15 cellular contexts compared by ENCODE assay signal in genomic region chr7:93889261-93889660, GRCh38. TPM values are rescaled to one million over a fixed set of nuclear protein-coding genes. Genes with fewer than 3 reads are reported as not detected.
DNase-seq lines count a peak whose midpoint lies in the region; ATAC-seq and TF ChIP-seq lines count a peak whose summit lies in the region.
"Had no signal": no experiment of that assay in that cellular context is flagged by ENCODE, and none has a peak within 500 bp of the region (broad histone marks: within the 10 kb centered on the region; RNA-seq: fewer than 3 reads in every experiment).

No MANE protein-coding gene starts in this region.

- peaks cover 14% of the 10 kb centered on the region for H3K4me1 Mint-ChIP-seq in nephron progenitor cell

- no peaks in the 10 kb centered on the region for H3K36me3 Mint-ChIP-seq in nephron progenitor cell (ENCODE audit: low read depth)
- H3K36me3 Mint-ChIP-seq: activated naive CD4-positive, alpha-beta T cell treated with anti-CD3 and anti-CD28 coated beads, Interleukin-2, amount 50 U/mL, for 24 hours had no signal

- no peaks in the 10 kb centered on the region for H3K4me1 ChIP-seq in prostate gland (replicated peaks)

- TF ChIP-seq POLR2A in prostate gland (IDR thresholded peaks at IDR 0.05) = no peak

- peaks cover 76% of the 10 kb centered on the region for H3K27me3 Mint-ChIP-seq in nephron progenitor cell (ENCODE audit: low read depth, poor library complexity)

- TF ChIP-seq CTCF in epithelial cell of esophagus (IDR thresholded peaks at IDR 0.05; ENCODE audit: insufficient read depth, low read depth, low read length, missing control alignments) (no peak), nephron progenitor cell (IDR thresholded peaks at IDR 0.05) (no peak), prostate gland (IDR thresholded peaks at IDR 0.05) (no peak)

- 95% methylated on average over 3 of the region's 3 CpGs for WGBS in prostate gland

- no peak overlapping the region for H3K27ac ChIP-seq in prostate gland
- H3K27ac ChIP-seq: C4-2B had no signal

- H3K9me3 ChIP-seq in prostate gland = no peaks in the 10 kb centered on the region

- DNase-seq in COLO829 (ENCODE audit: low spot score) = peak; percentile 63
- peak; percentile 73 for DNase-seq in LHCN-M2 (ENCODE audit: low read depth)
- peak; percentile 81 for DNase-seq in epithelial cell of esophagus (ENCODE audit: low read depth)
- DNase-seq in nephron progenitor cell = no peak
- no peak for DNase-seq in D341Med (ENCODE audit: low spot score)
- no peak for DNase-seq in prostate gland (ENCODE audit: low spot score)
- DNase-seq in OCI-M1 (lab: John Stamatoyannopoulos, UW) = no peak
- DNase-seq: naive thymus-derived CD8-positive, alpha-beta T cell; NCI-H146; stimulated activated CD4-positive, alpha-beta T cell treated with anti-CD3 and anti-CD28 coated beads, Interleukin-1b, Interleukin-23, amount 100 ng/mL, for 48 hours had no signal

- H3K27me3 ChIP-seq in prostate gland (replicated peaks; ENCODE audit: insufficient read depth) = no peaks in the 10 kb centered on the region

- H3K4me3 Mint-ChIP-seq in nephron progenitor cell = peak overlapping the region; percentile 97

- ATAC-seq in HG03095 (IDR thresholded peaks at IDR 0.05; ENCODE audit: unreplicated experiment) = no peak
- ATAC-seq: naive thymus-derived CD8-positive, alpha-beta T cell had no signal

- no peaks in the 10 kb centered on the region for H3K9me3 Mint-ChIP-seq in nephron progenitor cell
- H3K9me3 Mint-ChIP-seq: activated naive CD4-positive, alpha-beta T cell treated with anti-CD3 and anti-CD28 coated beads, Interleukin-2, amount 50 U/mL, for 24 hours; stimulated activated naive B cell treated with anti-CD40 and anti-IgM and Interleukin-4, amounts not matched to agents 10 μg/mL and 1 μg/mL and 100 μg/mL, for 72 hours had no signal

- no peak overlapping the region for H3K27ac Mint-ChIP-seq in nephron progenitor cell
- H3K27ac Mint-ChIP-seq: activated naive CD4-positive, alpha-beta T cell treated with anti-CD3 and anti-CD28 coated beads, Interleukin-2, amount 50 U/mL, for 24 hours had no signal

- no peaks in the 10 kb centered on the region for H3K36me3 ChIP-seq in prostate gland

- intact Hi-C loops in prostate gland (cut with DNase I) = no loop called here

- H3K4me3 ChIP-seq in epithelial cell of esophagus (ENCODE audit: low read length) (no peak overlapping the region), prostate gland (no peak overlapping the region)

RNA-seq across cellular contexts. Expression of gene TFPI2, which starts 1.3 kb away (rescaled TPM):
- 208 and 253 TPM in 2 replicates for total RNA-seq in LHCN-M2 (2014; rRNA removed)
- 11.3 TPM for polyA plus RNA-seq in LHCN-M2 (2012)
- 10 to 100 TPM in 1 of 2 donors, 1 to 10 TPM in 1; 1.7 to 10.3 TPM for total RNA-seq in prostate gland
- total RNA-seq: naive thymus-derived CD8-positive, alpha-beta T cell had no signal
- polyA plus RNA-seq: naive thymus-derived CD8-positive, alpha-beta T cell had no signal

RNA-seq across cellular contexts. Expression of gene GNGT1, which starts 17.1 kb away (rescaled TPM):
- total RNA-seq in LHCN-M2 (2014; rRNA removed) (not detected in 2 replicates), prostate gland (not detected)
- not detected for polyA plus RNA-seq in LHCN-M2 (2012)
- total RNA-seq: HepG2; naive thymus-derived CD8-positive, alpha-beta T cell had no signal
- polyA plus RNA-seq: HepG2; naive thymus-derived CD8-positive, alpha-beta T cell had no signal

RNA-seq across cellular contexts. Expression of gene GNG11, which starts 32.3 kb away (rescaled TPM):
- total RNA-seq in LHCN-M2 (2014; rRNA removed) (90.1 and 92.7 TPM in 2 replicates), prostate gland (1 to 10 TPM; 6.1 to 8.9 TPM)
- 46.1 TPM for polyA plus RNA-seq in LHCN-M2 (2012)
- total RNA-seq: HepG2 had no signal
- polyA plus RNA-seq: HepG2; naive thymus-derived CD8-positive, alpha-beta T cell had no signal

Comparison
In these comparisons a context has a peak if more than half of its experiments do, and no peak if none do; other contexts are left out.
1. DNase-seq: peak in COLO829 (single experiment), LHCN-M2 (single experiment) and epithelial cell of esophagus (single experiment); none in nephron progenitor cell (single experiment), D341Med (single experiment), prostate gland (single experiment) and OCI-M1 (single experiment).
2. RNA of gene TFPI2, which starts 1.3 kb away (total RNA-seq): 208 to 253 TPM in LHCN-M2; 1.7 to 10.3 TPM in prostate gland; every median in the first group is over 10 times any median in the second.